Comparison of ENCODE assay signal across 8 cellular contexts in genomic region chr18:74598350-74599001, GRCh38. TPM values are rescaled to one million over a fixed set of nuclear protein-coding genes. Genes with fewer than 3 reads are reported as not detected.
DNase-seq lines count a peak whose midpoint lies in the region; ATAC-seq and TF ChIP-seq lines count a peak whose summit lies in the region.

No MANE protein-coding gene starts in this region.

- TF ChIP-seq EP300 in gastroesophageal sphincter (IDR thresholded peaks at IDR 0.05) = no peak

- H3K27ac ChIP-seq in Panc1 (ENCODE audit: low read length) = peak overlapping the region; percentile 84
- H3K27ac ChIP-seq in gastroesophageal sphincter = peak overlapping the region; percentile 94 to 99 (median 98)
- peak overlapping the region; percentile 97 for H3K27ac ChIP-seq in thymus (ENCODE audit: low read depth)

- H3K27me3 Mint-ChIP-seq in Caco-2 (ENCODE audit: insufficient read depth, unreplicated experiment) (no peaks in the 10 kb centered on the region), osteocyte (ENCODE audit: unreplicated experiment) (no peaks in the 10 kb centered on the region)

- TF ChIP-seq POLR2A in gastroesophageal sphincter (IDR thresholded peaks at IDR 0.05) = no peak

- no peaks in the 10 kb centered on the region for H3K9me3 ChIP-seq in Caco-2
- H3K9me3 ChIP-seq in Panc1 (ENCODE audit: control insufficient read depth, insufficient read depth, low read depth, low read length) = no peaks in the 10 kb centered on the region
- H3K9me3 ChIP-seq in gastroesophageal sphincter = no peaks in the 10 kb centered on the region
- H3K9me3 ChIP-seq in thymus (ENCODE audit: control insufficient read depth) = no peaks in the 10 kb centered on the region

- H3K4me3 Mint-ChIP-seq in Caco-2 (ENCODE audit: unreplicated experiment) (peak overlapping the region; percentile 83), osteocyte (ENCODE audit: unreplicated experiment) (peak overlapping the region; percentile 91)

- H3K27me3 ChIP-seq in Caco-2 (replicated peaks; ENCODE audit: control insufficient read depth, insufficient read depth, low read length) = no peaks in the 10 kb centered on the region
- no peaks in the 10 kb centered on the region for H3K27me3 ChIP-seq in Panc1 (ENCODE audit: control insufficient read depth, insufficient read depth, low read length)
- no peaks in the 10 kb centered on the region for H3K27me3 ChIP-seq in gastroesophageal sphincter
- no peaks in the 10 kb centered on the region for H3K27me3 ChIP-seq in thymus (ENCODE audit: control insufficient read depth, insufficient read depth)

- no peaks in the 10 kb centered on the region for H3K4me1 Mint-ChIP-seq in Caco-2 (ENCODE audit: low read depth, unreplicated experiment)
- peaks cover 17% of the 10 kb centered on the region for H3K4me1 Mint-ChIP-seq in osteocyte (ENCODE audit: unreplicated experiment)

- 0% methylated on average over 7 of the region's 44 CpGs; no CpG with 5 or more reads in 1 of the 2 donors for WGBS in gastroesophageal sphincter (ENCODE audit: low coverage in 1 of 2), 2 donors
- under 1% methylated on average over 44 of the region's 44 CpGs for WGBS in thymus

- peak overlapping the region; percentile 73 for H3K27ac Mint-ChIP-seq in Caco-2 (ENCODE audit: unreplicated experiment)
- H3K27ac Mint-ChIP-seq in osteocyte (ENCODE audit: unreplicated experiment) = peak overlapping the region; percentile 98

- peak; percentile 62 for ATAC-seq in GM19397 (IDR thresholded peaks at IDR 0.05; ENCODE audit: unreplicated experiment)
- peak; percentile 42 for ATAC-seq in HG03558 (IDR thresholded peaks at IDR 0.05; ENCODE audit: extremely low read depth, unreplicated experiment)
- ATAC-seq in Panc1 = peak; percentile 70
- ATAC-seq in gastroesophageal sphincter = peak; percentile 30

- H3K36me3 Mint-ChIP-seq in Caco-2 (ENCODE audit: insufficient read depth, unreplicated experiment) = no peaks in the 10 kb centered on the region
- H3K36me3 Mint-ChIP-seq in osteocyte (ENCODE audit: unreplicated experiment) = peaks cover 15% of the 10 kb centered on the region

- DNase-seq in Caco-2 = peak; percentile 39 to 45
- DNase-seq in Panc1 (ENCODE audit: low read depth, low spot score) = no peak
- peak; percentile 56 for DNase-seq in activated T-helper 9 cell treated with anti-CD3 and anti-CD28 coated beads, Interleukin-2, amount 50 U/mL, for 16 hours (ENCODE audit: low read depth)
- no peak for DNase-seq in osteocyte (ENCODE audit: extremely low spot score, unreplicated experiment)

- POLR2A ChIA-PET in Caco-2 (lab: Charles Lee) (no interaction called here), Panc1 (lab: Charles Lee) (no interaction called here)

- BruUV-seq in Caco-2 (replicated peaks; lab: Mats Ljungman, UMichigan) (no TSS peak), Panc1 (replicated peaks; lab: Mats Ljungman, UMichigan) (no TSS peak)

- CTCF ChIA-PET in Caco-2 (lab: Charles Lee) = interaction anchor here (0.6 kb wide), 1 partner anchor 47 kb away, joined by 3 read pairs; no protein-coding TSS in a partner anchor
- CTCF ChIA-PET in Panc1 (lab: Charles Lee) = interaction anchor here (0.7 kb wide), 1 partner anchor 11 kb away, joined by 6 read pairs; no protein-coding TSS in a partner anchor

- no peak for TF ChIP-seq CTCF in Caco-2 (IDR thresholded peaks at IDR 0.05; ENCODE audit: insufficient read depth in 1 of 2, low read depth in 1 of 2, low read length in 1 of 2, severe bottlenecking in 1 of 2, unreplicated experiment in 1 of 2)
- TF ChIP-seq CTCF in Panc1 (IDR thresholded peaks at IDR 0.05) = peak; percentile 30
- peak in 1 of 4 experiments; percentile 26 for TF ChIP-seq CTCF in gastroesophageal sphincter (IDR thresholded peaks at IDR 0.05)
- TF ChIP-seq CTCF in osteocyte (IDR thresholded peaks at IDR 0.05) = peak; percentile 26

- H3K4me3 ChIP-seq in Caco-2 (ENCODE audit: low read depth, low read length) = peak overlapping the region; percentile 82
- peak overlapping the region; percentile 70 to 90 for H3K4me3 ChIP-seq in Panc1 (ENCODE audit: low read depth in 2 of 2, low read length in 2 of 2)
- peak overlapping the region; percentile 87 to 90 for H3K4me3 ChIP-seq in gastroesophageal sphincter
- H3K4me3 ChIP-seq in thymus (ENCODE audit: low read length) = peak overlapping the region; percentile 92

- 0 out of 2 replicates have a peak, but pooled peaks cover 4% of the 10 kb centered on the region for H3K4me1 ChIP-seq in Caco-2
- H3K4me1 ChIP-seq in Panc1 (ENCODE audit: control insufficient read depth, insufficient read depth, low read length) = peaks cover 11% of the 10 kb centered on the region
- H3K4me1 ChIP-seq in gastroesophageal sphincter = peaks cover 0 to 43% (median 20%) of the 10 kb centered on the region in 3 donors
- peaks cover 11% of the 10 kb centered on the region for H3K4me1 ChIP-seq in thymus (ENCODE audit: control insufficient read depth, insufficient read depth, low read length)

- H3K36me3 ChIP-seq in Caco-2 (ENCODE audit: control insufficient read depth, insufficient read depth, low read length) = no peaks in the 10 kb centered on the region
- no peaks in the 10 kb centered on the region; the same call in 1 of the 2 replicates for H3K36me3 ChIP-seq in Panc1 (ENCODE audit: control insufficient read depth, insufficient read depth, low read length)
- H3K36me3 ChIP-seq in gastroesophageal sphincter = peaks cover 0 to 11% of the 10 kb centered on the region in 2 donors
- H3K36me3 ChIP-seq in thymus (ENCODE audit: control insufficient read depth, insufficient read depth) = no peaks in the 10 kb centered on the region

- intact Hi-C loops in Caco-2 (cut with micrococcal nuclease; ENCODE audit: unreplicated experiment) (no loop called here), Panc1 (cut with micrococcal nuclease; ENCODE audit: unreplicated experiment) (no loop called here)

- in situ Hi-C loops in Panc1 (cut with HindIII; ENCODE audit: low pct_unique_long_range_greater_than_20kb, low sequenced_read_pairs) = no loop called here

- H3K9me3 Mint-ChIP-seq in Caco-2 (ENCODE audit: unreplicated experiment) (no peaks in the 10 kb centered on the region), osteocyte (ENCODE audit: unreplicated experiment) (no peaks in the 10 kb centered on the region)

RNA-seq across cellular contexts. Expression of gene ZNF407, which starts 0.8 kb away (rescaled TPM):
- total RNA-seq in Caco-2 (2022) (4.7 and 5.4 TPM in 2 replicates), Panc1 (2021; ENCODE audit: unreplicated experiment) (16.8 TPM), gastroesophageal sphincter (10 to 100 TPM; 18.1 to 29.1 (median 19.7) TPM), osteocyte (13.6 and 14.2 TPM in 2 replicates)
- 7.8 TPM for polyA plus RNA-seq in Panc1 (2012; ENCODE audit: insufficient read length)
- polyA plus RNA-seq in thymus = 5.1 TPM

Comparison
In these comparisons a context has a peak if more than half of its experiments do, and no peak if none do; other contexts are left out.
1. DNase-seq: peak in Caco-2 (2 of 2) and activated T-helper 9 cell treated with anti-CD3 and anti-CD28 coated beads, Interleukin-2, amount 50 U/mL, for 16 hours (single experiment); none in Panc1 (single experiment) and osteocyte (single experiment).
2. CTCF ChIP-seq: peak in Panc1 (single experiment) and osteocyte (single experiment); none in Caco-2 (0 of 2).
3. Peak in every context shown above with its lines, with median percentiles within 50 percentile points of each other: H3K4me3 ChIP-seq, ATAC-seq and H3K27ac ChIP-seq.